ENCODE assay signal across 15 cellular contexts in genomic region chr7:123751816-123752215, GRCh38. TPM values are rescaled to one million over a fixed set of nuclear protein-coding genes. Genes with fewer than 3 reads are reported as not detected.
A peak's percentile ranks its signal among the peaks of the same experiment; 100 is the strongest.
DNase-seq lines count a peak whose midpoint lies in the region; ATAC-seq and TF ChIP-seq lines count a peak whose summit lies in the region.
"Had no signal": no experiment of that assay in that cellular context is flagged by ENCODE, and none has a peak within 500 bp of the region (broad histone marks: within the 10 kb centered on the region; RNA-seq: fewer than 3 reads in every experiment).

No MANE protein-coding gene starts in this region.

- no peak overlapping the region for H3K4me3 ChIP-seq in OCI-LY7 (ENCODE audit: low read depth, low read length, poor library complexity, severe bottlenecking)
- H3K4me3 ChIP-seq: left lung, upper lobe of left lung had no signal

- H2AFZ ChIP-seq in OCI-LY7 (ENCODE audit: low read length), result no peak overlapping the region

- peaks cover 13% of the 10 kb centered on the region for H4K20me1 ChIP-seq in OCI-LY7 (ENCODE audit: insufficient read depth, low read length)

- POLR2A ChIA-PET in OCI-LY7 (lab: Charles Lee), result interaction anchor here (1.8 kb wide), 1 partner anchor 13 kb away, joined by 4 read pairs; no protein-coding TSS in a partner anchor

- H3K27me3 Mint-ChIP-seq in brain, result peaks cover 11% of the 10 kb centered on the region
- H3K27me3 Mint-ChIP-seq in Calu3 (ENCODE audit: unreplicated experiment), result no peaks in the 10 kb centered on the region

- H3K9me3 ChIP-seq in OCI-LY7 (ENCODE audit: low read length), result no peaks in the 10 kb centered on the region
- H3K9me3 ChIP-seq: BE2C, left lung, upper lobe of left lung had no signal

- H3K9me2 ChIP-seq in OCI-LY7 (ENCODE audit: insufficient read depth, low read length), result no peaks in the 10 kb centered on the region

- H3K27ac Mint-ChIP-seq in brain, result peak overlapping the region in 4 of 5 experiments; percentile 6 to 81 (median 56)
- no peak overlapping the region for H3K27ac Mint-ChIP-seq in Calu3 (ENCODE audit: unreplicated experiment)
- H3K27ac Mint-ChIP-seq: HFFc6 had no signal

- in situ Hi-C loops in G401 (cut with HindIII; ENCODE audit: low sequenced_read_pairs), result no loop called here

- H3K9me3 Mint-ChIP-seq in brain (no peaks in the 10 kb centered on the region), Calu3 (ENCODE audit: low read depth, unreplicated experiment) (no peaks in the 10 kb centered on the region)
- H3K9me3 Mint-ChIP-seq: HFFc6 had no signal

- ATAC-seq in GM18519 (IDR thresholded peaks at IDR 0.05; ENCODE audit: low FRiP score, unreplicated experiment), result no peak
- no peak for ATAC-seq in HG03342 (IDR thresholded peaks at IDR 0.05; ENCODE audit: unreplicated experiment)
- ATAC-seq: left lung had no signal

- intact Hi-C loops in OCI-LY7 (cut with micrococcal nuclease; ENCODE audit: unreplicated experiment), result no loop called here
- intact Hi-C loops in Calu3 (cut with micrococcal nuclease; ENCODE audit: unreplicated experiment), result no loop called here

- TF ChIP-seq CTCF in OCI-LY7 (conservative IDR thresholded peaks at IDR 0.05; ENCODE audit: low read length) (no peak), brain (conservative IDR thresholded peaks at IDR 0.05) (no peak), Calu3 (IDR thresholded peaks at IDR 0.05; ENCODE audit: unreplicated experiment) (no peak)

- no peaks in the 10 kb centered on the region for H3K36me3 ChIP-seq in OCI-LY7 (ENCODE audit: insufficient read depth, low read length)
- H3K36me3 ChIP-seq: BE2C, left lung, upper lobe of left lung had no signal

- H3K4me1 Mint-ChIP-seq in brain, result peaks cover 42% of the 10 kb centered on the region
- H3K4me1 Mint-ChIP-seq in Calu3 (ENCODE audit: low read depth, unreplicated experiment), result peaks cover 36% of the 10 kb centered on the region

- peaks cover 36% of the 10 kb centered on the region for H3K79me2 ChIP-seq in OCI-LY7 (ENCODE audit: insufficient read depth, low read depth, low read length)

- CTCF ChIA-PET in OCI-LY7 (lab: Charles Lee; ENCODE audit: unreplicated experiment), result no interaction called here
- CTCF ChIA-PET in Calu3 (lab: Charles Lee), result no interaction called here

- no peak overlapping the region for H3K27ac ChIP-seq in OCI-LY7 (ENCODE audit: low read depth, low read length, poor library complexity, severe bottlenecking)
- H3K27ac ChIP-seq: left lung, upper lobe of left lung had no signal

- H3K4me3 Mint-ChIP-seq in brain, result peak overlapping the region; percentile 54 to 81 (median 72)
- no peak overlapping the region for H3K4me3 Mint-ChIP-seq in Calu3 (ENCODE audit: low read depth, unreplicated experiment)
- H3K4me3 Mint-ChIP-seq: HFFc6 had no signal

- DNase-seq in G401 (ENCODE audit: low spot score), result peak; percentile 8
- DNase-seq in OCI-LY7 (ENCODE audit: low spot score), result no peak
- peak; percentile 33 for DNase-seq in left kidney (ENCODE audit: low read depth, low spot score)
- DNase-seq in Calu3, result no peak
- no peak for DNase-seq in NCI-H1694 (lab: John Stamatoyannopoulos, UW)
- DNase-seq: BE2C; DMS79; HFFc6; left lung; stimulated activated CD4-positive, alpha-beta T cell treated with anti-CD3 and anti-CD28 coated beads, Interleukin-4, amount 100 ng/mL, for 24 hours; SW 1271; upper lobe of left lung had no signal

- peaks cover 16% of the 10 kb centered on the region for H3K4me1 ChIP-seq in OCI-LY7 (ENCODE audit: insufficient read depth, low read length, poor library complexity, severe bottlenecking)
- H3K4me1 ChIP-seq: BE2C had no signal

- BruUV-seq in OCI-LY7 (replicated peaks; lab: Mats Ljungman, UMichigan), result no TSS peak
- BruUV-seq in Calu3 (replicated peaks; lab: Mats Ljungman, UMichigan), result no TSS peak

- H3K36me3 Mint-ChIP-seq in brain, result no peaks in the 10 kb centered on the region
- peaks cover 31% of the 10 kb centered on the region for H3K36me3 Mint-ChIP-seq in Calu3 (ENCODE audit: insufficient read depth, unreplicated experiment)

- H3K4me2 ChIP-seq in OCI-LY7 (ENCODE audit: low read length), result peak overlapping the region; percentile 92

RNA-seq across cellular contexts. Expression of gene WASL, which starts 3.0 kb away (rescaled TPM):
- total RNA-seq in G401 (2014; rRNA removed; shearing (Covaris generic)), result 3.5 and 6.7 TPM in 2 replicates
- total RNA-seq in OCI-LY7 (2014; rRNA removed; shearing (Covaris generic)), result 3.4 and 4.4 TPM in 2 replicates
- 6.3 and 7.2 TPM in 2 replicates for total RNA-seq in OCI-LY7 (2022)
- polyA plus RNA-seq in brain (ENCODE audit: insufficient read depth, low read depth, low replicate concordance), result 23.5 TPM
- total RNA-seq in Calu3 (2022), result 33.2 and 37.5 TPM in 2 replicates

Comparison
In these comparisons a context has a peak if more than half of its experiments do, and no peak if none do; other contexts are left out.
1. DNase-seq: peak in G401 (single experiment) and left kidney (single experiment); none in OCI-LY7 (single experiment), Calu3 (single experiment) and NCI-H1694 (single experiment).